ENCODE assay signal across 20 cellular contexts in the genomic region with DNA sequence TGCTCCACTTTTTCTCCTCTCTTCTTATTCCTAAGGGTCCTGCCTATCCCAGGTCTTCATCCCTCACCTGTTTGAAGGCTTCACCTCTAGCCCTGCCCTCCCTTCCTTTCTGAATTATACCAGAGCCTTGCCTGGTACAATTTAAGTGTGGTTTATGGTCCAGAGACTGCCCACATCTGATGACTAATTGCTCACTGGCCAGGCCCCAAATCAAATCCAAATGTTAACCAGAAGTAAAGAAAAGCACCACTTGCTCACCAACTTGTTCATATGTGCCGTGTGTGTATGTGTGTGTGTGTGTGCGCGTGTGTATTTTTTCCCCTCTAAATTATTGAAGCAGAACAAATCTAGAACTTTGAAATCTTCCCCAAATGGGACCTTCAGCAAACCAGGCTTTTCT. TPM values are rescaled to one million over a fixed set of nuclear protein-coding genes. Genes with fewer than 3 reads are reported as not detected.
DNase-seq lines count a peak whose midpoint lies in the region; TF ChIP-seq lines count a peak whose summit lies in the region.
"Had no signal": no experiment of that assay in that cellular context is flagged by ENCODE, and none has a peak within 500 bp of the region (broad histone marks: within the 10 kb centered on the region; RNA-seq: fewer than 3 reads in every experiment).

No MANE protein-coding gene starts in this region.

- no peak for TF ChIP-seq CTCF in astrocyte of the spinal cord (IDR thresholded peaks at IDR 0.05; ENCODE audit: low read depth, low read length)

- H3K4me3 ChIP-seq in astrocyte of the spinal cord (ENCODE audit: low read depth, low read length): no peak overlapping the region
- H3K4me3 ChIP-seq: ascending aorta had no signal

- DNase-seq in AG20443 (ENCODE audit: low spot score) (peak; percentile 82), LHCN-M2 (ENCODE audit: low read depth) (peak; percentile 34), astrocyte of the spinal cord (ENCODE audit: low read depth, low spot score) (peak; percentile 36), kidney glomerular epithelial cell (lab: John Stamatoyannopoulos, UW) (peak; percentile 16), HuH-7 (ENCODE audit: low spot score) (no peak), NCI-H1436 treated with DMSO at 0.1 percent for 48 hours (lab: John Stamatoyannopoulos, UW) (no peak), NCI-H774 (lab: John Stamatoyannopoulos, UW) (no peak), SHP77 (lab: John Stamatoyannopoulos, UW) (no peak)
- DNase-seq: activated CD4-positive, alpha-beta T cell treated with anti-CD3 and anti-CD28 coated beads, Interleukin-2, amount 50 U/mL, for 48 hours; activated naive CD4-positive, alpha-beta T cell treated with Interleukin-2 at 50 U/mL for 16 hours; CD8-positive, alpha-beta memory T cell; DMS79; endodermal cell; foreskin keratinocyte; KBM-7; NCI-H2081 treated with DMSO at 0.1 percent for 48 hours; NCI-H524; Right ventricle myocardium superior; T-helper 17 cell had no signal

- in situ Hi-C loops in astrocyte of the spinal cord (cut with HindIII; ENCODE audit: low sequenced_read_pairs): no loop called here

RNA-seq across cellular contexts. Expression of a gene that starts 26.4 kb away (rescaled TPM):
- total RNA-seq in LHCN-M2 (2014; rRNA removed): not detected in 2 replicates
- polyA plus RNA-seq in LHCN-M2 (2012): 0.02 TPM
- total RNA-seq: CD8-positive, alpha-beta memory T cell; T-helper 17 cell had no signal
- polyA plus RNA-seq: CD8-positive, alpha-beta memory T cell had no signal

RNA-seq across cellular contexts. Expression of a gene that starts 57.4 kb away (rescaled TPM):
- not detected in 2 replicates for total RNA-seq in LHCN-M2 (2014; rRNA removed)
- polyA plus RNA-seq in LHCN-M2 (2012): 0.05 TPM
- total RNA-seq: ascending aorta; CD8-positive, alpha-beta memory T cell; endodermal cell; T-helper 17 cell had no signal
- polyA plus RNA-seq: CD8-positive, alpha-beta memory T cell had no signal

Comparison
In these comparisons a context has a peak if more than half of its experiments do, and no peak if none do; other contexts are left out.
1. DNase-seq: peak in AG20443 (single experiment), LHCN-M2 (single experiment), astrocyte of the spinal cord (single experiment) and kidney glomerular epithelial cell (single experiment); none in HuH-7 (single experiment), NCI-H1436 treated with DMSO at 0.1 percent for 48 hours (single experiment), NCI-H774 (single experiment) and SHP77 (0 of 2).